ENCODE assay signal across 2 cellular contexts in the genomic region with DNA sequence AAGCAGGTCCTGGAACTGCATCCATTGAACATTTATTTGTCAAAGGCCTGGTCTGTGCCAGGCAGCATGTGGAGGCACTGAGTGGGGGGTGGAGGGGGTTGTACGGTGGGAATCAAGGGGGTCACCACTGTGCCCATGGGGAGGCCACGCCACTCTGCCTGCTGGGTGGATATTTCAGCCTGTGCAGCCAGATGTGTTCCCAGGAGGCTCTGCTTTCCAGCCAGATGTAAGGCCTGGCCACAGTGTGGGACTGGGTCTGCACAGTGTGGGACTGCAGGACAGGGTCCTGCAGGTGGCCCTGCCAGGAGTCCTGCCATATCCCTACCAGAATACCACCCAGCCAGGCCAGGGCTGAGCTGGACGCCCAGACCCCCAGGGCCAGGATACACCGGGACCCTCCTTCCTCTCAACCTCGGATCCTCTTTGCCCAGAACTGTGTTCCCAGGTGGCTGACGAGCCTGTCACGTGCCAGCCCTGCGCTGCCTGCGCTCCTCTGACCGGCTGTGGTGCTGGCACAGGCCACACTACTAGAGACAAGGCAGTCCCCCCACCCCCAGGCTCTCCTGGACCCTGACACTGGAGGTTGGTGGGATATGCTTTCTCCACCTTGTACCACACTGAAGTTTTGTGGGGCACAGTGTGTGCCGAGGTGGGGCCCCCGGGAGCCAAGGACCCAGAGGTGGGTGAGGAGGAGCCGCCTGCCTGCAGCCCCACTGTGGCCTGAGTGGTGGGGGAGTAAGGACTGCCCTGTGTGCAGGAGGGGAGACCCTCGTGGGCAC.
TF ChIP-seq lines count a peak whose summit lies in the region.

No MANE protein-coding gene starts in this region.

TF ChIP-seq in IMR-90, 13 proteins besides CTCF, POLR2A, EP300 and RAD21:
- TF ChIP-seq, protein P1, sequence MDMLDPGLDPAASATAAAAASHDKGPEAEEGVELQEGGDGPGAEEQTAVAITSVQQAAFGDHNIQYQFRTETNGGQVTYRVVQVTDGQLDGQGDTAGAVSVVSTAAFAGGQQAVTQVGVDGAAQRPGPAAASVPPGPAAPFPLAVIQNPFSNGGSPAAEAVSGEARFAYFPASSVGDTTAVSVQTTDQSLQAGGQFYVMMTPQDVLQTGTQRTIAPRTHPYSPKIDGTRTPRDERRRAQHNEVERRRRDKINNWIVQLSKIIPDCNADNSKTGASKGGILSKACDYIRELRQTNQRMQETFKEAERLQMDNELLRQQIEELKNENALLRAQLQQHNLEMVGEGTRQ (IDR thresholded peaks at IDR 0.05; ENCODE audit: low read depth, low read length) = no peak
- TF ChIP-seq SMC3 (IDR thresholded peaks at IDR 0.05; ENCODE audit: low read depth, low read length) = no peak
- no peak for TF ChIP-seq RFX5 (IDR thresholded peaks at IDR 0.05; ENCODE audit: low read depth, low read length)
- TF ChIP-seq MAZ (IDR thresholded peaks at IDR 0.05; ENCODE audit: borderline replicate concordance, low read depth, low read length) = no peak
- TF ChIP-seq CEBPB (IDR thresholded peaks at IDR 0.05; ENCODE audit: low read depth, low read length) = no peak
- TF ChIP-seq NFE2L2 (IDR thresholded peaks at IDR 0.05; ENCODE audit: low read depth, low read length) = no peak
- TF ChIP-seq CHD1 (IDR thresholded peaks at IDR 0.05; ENCODE audit: low read depth, low read length) = no peak
- no peak for TF ChIP-seq MAFK (IDR thresholded peaks at IDR 0.05; ENCODE audit: low read depth, low read length)
- no peak for TF ChIP-seq MXI1 (IDR thresholded peaks at IDR 0.05; ENCODE audit: borderline replicate concordance, low read depth, low read length)
- TF ChIP-seq, protein P2, sequence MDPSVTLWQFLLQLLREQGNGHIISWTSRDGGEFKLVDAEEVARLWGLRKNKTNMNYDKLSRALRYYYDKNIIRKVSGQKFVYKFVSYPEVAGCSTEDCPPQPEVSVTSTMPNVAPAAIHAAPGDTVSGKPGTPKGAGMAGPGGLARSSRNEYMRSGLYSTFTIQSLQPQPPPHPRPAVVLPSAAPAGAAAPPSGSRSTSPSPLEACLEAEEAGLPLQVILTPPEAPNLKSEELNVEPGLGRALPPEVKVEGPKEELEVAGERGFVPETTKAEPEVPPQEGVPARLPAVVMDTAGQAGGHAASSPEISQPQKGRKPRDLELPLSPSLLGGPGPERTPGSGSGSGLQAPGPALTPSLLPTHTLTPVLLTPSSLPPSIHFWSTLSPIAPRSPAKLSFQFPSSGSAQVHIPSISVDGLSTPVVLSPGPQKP (IDR thresholded peaks at IDR 0.05; ENCODE audit: borderline replicate concordance, low read depth, low read length) = no peak
- TF ChIP-seq RCOR1 (IDR thresholded peaks at IDR 0.05; ENCODE audit: insufficient replicate concordance, low read length) = no peak
- no peak for TF ChIP-seq FOS (IDR thresholded peaks at IDR 0.05; ENCODE audit: low read depth, low read length)
- TF ChIP-seq BHLHE40 (IDR thresholded peaks at IDR 0.05; ENCODE audit: low read depth, low read length) = no peak

TF ChIP-seq in endothelial cell of umbilical vein, 7 proteins besides CTCF, POLR2A, EP300 and RAD21:
- peak; percentile 67 for TF ChIP-seq POLR2AphosphoS5 (IDR thresholded peaks at IDR 0.05; ENCODE audit: insufficient read depth, low read depth, low read length)
- no peak for TF ChIP-seq GATA2 (IDR thresholded peaks at IDR 0.05; ENCODE audit: insufficient read depth, insufficient read length, low read depth, low read length)
- TF ChIP-seq MYC (IDR thresholded peaks at IDR 0.05; ENCODE audit: low read depth, low read length) = no peak
- TF ChIP-seq EZH2 (IDR thresholded peaks at IDR 0.05; ENCODE audit: borderline replicate concordance, low read depth, low read length, severe bottlenecking) = no peak
